In the genomic region with DNA sequence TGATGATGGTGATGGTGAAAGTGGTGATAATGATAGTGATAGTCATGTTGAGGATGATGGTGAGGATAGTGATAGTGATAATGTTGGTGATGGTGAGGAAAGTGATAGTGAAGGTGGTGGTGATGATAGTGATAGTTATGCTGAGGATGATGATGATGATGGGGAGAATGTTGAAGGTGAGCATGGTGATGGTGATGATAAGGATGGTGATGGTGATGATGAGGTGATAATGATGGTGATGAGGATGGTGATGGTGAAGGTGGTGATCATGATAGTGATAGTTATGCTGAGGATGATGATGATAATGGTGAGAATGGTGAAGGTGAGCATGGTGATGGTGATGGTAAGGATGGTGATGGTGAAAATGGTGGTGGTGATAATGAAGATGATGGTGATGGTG, we compare ENCODE assay signal across 6 cellular contexts.
"Had no signal": no experiment of that assay in that cellular context is flagged by ENCODE, and none has a peak within 500 bp of the region (broad histone marks: within the 10 kb centered on the region; RNA-seq: fewer than 3 reads in every experiment).

No MANE protein-coding gene starts in this region.

- H3K4me2 ChIP-seq: KMS-11 had no signal

- DNase-seq: IMR-90, KBM-7, KG1 had no signal

- H3K27ac ChIP-seq: HL-60, KMS-11 had no signal

- H3K9ac ChIP-seq: KMS-11 had no signal

- H3K4me3 ChIP-seq: K562 had no signal

- FAIRE-seq: K562 had no signal

- ATAC-seq: K562 had no signal
